Comparison of ENCODE assay signal across 13 cellular contexts in genomic region chr12:49874142-49874897, GRCh38. TPM values are rescaled to one million over a fixed set of nuclear protein-coding genes. Genes with fewer than 3 reads are reported as not detected.
DNase-seq lines count a peak whose midpoint lies in the region; ATAC-seq and TF ChIP-seq lines count a peak whose summit lies in the region.
"Had no signal": no experiment of that assay in that cellular context is flagged by ENCODE, and none has a peak within 500 bp of the region (broad histone marks: within the 10 kb centered on the region; RNA-seq: fewer than 3 reads in every experiment).

No MANE protein-coding gene starts in this region.

- H3K4me1 Mint-ChIP-seq in activated CD4-positive, alpha-beta T cell treated with anti-CD3 and anti-CD28 coated beads, Interleukin-2, amount 10 ng/mL, durations not matched to agents 24 days and 14 days: no peaks in the 10 kb centered on the region

- ATAC-seq in HG03571 (IDR thresholded peaks at IDR 0.05; ENCODE audit: unreplicated experiment): no peak

- DNase-seq in D341Med (ENCODE audit: low spot score) (peak; percentile 20), RPMI7951 (ENCODE audit: low read depth) (peak; percentile 13), foreskin fibroblast (peak; percentile 8 to 25), pons (ENCODE audit: low spot score) (peak; percentile 82), hepatic stellate cell (ENCODE audit: low spot score) (no peak), T1000 (lab: John Stamatoyannopoulos, UW) (no peak)
- no peak for DNase-seq in activated CD4-positive, alpha-beta T cell treated with anti-CD3 and anti-CD28 coated beads, Interleukin-2, amount 10 ng/mL, durations not matched to agents 24 days and 14 days
- DNase-seq: NCI-H2029 treated with DMSO at 0.1 percent for 48 hours, NCI-H748 treated with DMSO at 0.1 percent for 48 hours, occipital lobe had no signal

- intact Hi-C loops in activated CD4-positive, alpha-beta T cell treated with anti-CD3 and anti-CD28 coated beads, Interleukin-2, amount 10 ng/mL, durations not matched to agents 24 days and 14 days (cut with micrococcal nuclease): no loop called here

- H3K27me3 Mint-ChIP-seq in activated CD4-positive, alpha-beta T cell treated with anti-CD3 and anti-CD28 coated beads, Interleukin-2, amount 10 ng/mL, durations not matched to agents 24 days and 14 days: peaks cover 4% of the 10 kb centered on the region

- H3K4me3 Mint-ChIP-seq in activated CD4-positive, alpha-beta T cell treated with anti-CD3 and anti-CD28 coated beads, Interleukin-2, amount 10 ng/mL, durations not matched to agents 24 days and 14 days: no peak overlapping the region

- H3K9me3 Mint-ChIP-seq in activated CD4-positive, alpha-beta T cell treated with anti-CD3 and anti-CD28 coated beads, Interleukin-2, amount 10 ng/mL, durations not matched to agents 24 days and 14 days: peaks cover 17% of the 10 kb centered on the region

- no peaks in the 10 kb centered on the region for H3K36me3 Mint-ChIP-seq in activated CD4-positive, alpha-beta T cell treated with anti-CD3 and anti-CD28 coated beads, Interleukin-2, amount 10 ng/mL, durations not matched to agents 24 days and 14 days (ENCODE audit: low read depth)

- no peak for TF ChIP-seq CTCF in foreskin fibroblast (IDR thresholded peaks at IDR 0.05; ENCODE audit: low read depth, low read length)

- no peak overlapping the region for H3K27ac Mint-ChIP-seq in activated CD4-positive, alpha-beta T cell treated with anti-CD3 and anti-CD28 coated beads, Interleukin-2, amount 10 ng/mL, durations not matched to agents 24 days and 14 days

- H3K4me3 ChIP-seq in foreskin fibroblast (ENCODE audit: low read depth in 1 of 2, low read length in 2 of 2): no peak overlapping the region
- H3K4me3 ChIP-seq: BLaER1 had no signal

RNA-seq across cellular contexts. Expression of gene FAIM2, which starts 29.4 kb away (rescaled TPM):
- total RNA-seq in RPMI7951 (2014; rRNA removed; shearing (Covaris generic)): 0.98 and 1.2 TPM in 2 replicates
- 0.30 and 0.54 TPM in 2 replicates for total RNA-seq in activated CD4-positive, alpha-beta T cell treated with anti-CD3 and anti-CD28 coated beads, Interleukin-2, amount 10 ng/mL, durations not matched to agents 24 days and 14 days
- total RNA-seq: HT1080 had no signal

RNA-seq across cellular contexts. Expression of gene BCDIN3D, which starts 31.4 kb away (rescaled TPM):
- total RNA-seq in RPMI7951 (2014; rRNA removed; shearing (Covaris generic)): 2.9 and 5.6 TPM in 2 replicates
- 2.9 and 3.5 TPM in 2 replicates for total RNA-seq in activated CD4-positive, alpha-beta T cell treated with anti-CD3 and anti-CD28 coated beads, Interleukin-2, amount 10 ng/mL, durations not matched to agents 24 days and 14 days

RNA-seq across cellular contexts. Expression of gene NCKAP5L, which starts 46.1 kb away (rescaled TPM):
- 5.0 and 5.7 TPM in 2 replicates for total RNA-seq in RPMI7951 (2014; rRNA removed; shearing (Covaris generic))
- 4.8 and 5.0 TPM in 2 replicates for total RNA-seq in activated CD4-positive, alpha-beta T cell treated with anti-CD3 and anti-CD28 coated beads, Interleukin-2, amount 10 ng/mL, durations not matched to agents 24 days and 14 days

Comparison
In these comparisons a context has a peak if more than half of its experiments do, and no peak if none do; other contexts are left out.
1. DNase-seq: peak in D341Med (single experiment), RPMI7951 (single experiment), foreskin fibroblast (2 of 2) and pons (single experiment); none in hepatic stellate cell (single experiment), activated CD4-positive, alpha-beta T cell treated with anti-CD3 and anti-CD28 coated beads, Interleukin-2, amount 10 ng/mL, durations not matched to agents 24 days and 14 days (single experiment) and T1000 (single experiment).